In the genomic region with DNA sequence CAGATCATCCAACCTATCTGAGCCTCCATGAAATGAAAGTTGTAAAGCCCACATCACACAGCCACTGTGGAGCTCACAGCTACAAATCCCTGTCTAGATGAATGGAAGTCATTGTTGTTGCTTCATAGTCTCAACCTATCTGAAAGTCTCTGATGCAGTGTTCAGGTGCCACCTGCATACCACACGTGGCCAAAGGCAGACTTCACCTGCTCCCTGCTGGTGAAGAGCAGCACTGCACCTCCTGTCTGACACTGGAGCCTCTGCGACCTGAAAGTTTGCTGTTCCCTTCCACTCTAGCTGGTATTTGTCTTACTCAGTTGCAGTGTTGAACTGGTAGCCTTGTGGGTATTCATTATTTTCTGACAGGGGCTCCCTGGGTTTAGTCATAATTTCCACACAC, we compare ENCODE assay signal across 7 cellular contexts. TPM values are rescaled to one million over a fixed set of nuclear protein-coding genes. Genes with fewer than 3 reads are reported as not detected.
DNase-seq lines count a peak whose midpoint lies in the region; ATAC-seq, FAIRE-seq and TF ChIP-seq lines count a peak whose summit lies in the region.

No MANE protein-coding gene starts in this region.

- H3K27me3 ChIP-seq in HCT116 (ENCODE audit: insufficient read depth, low read length) (peaks cover 20% of the 10 kb centered on the region; the same call in 1 of the 2 replicates), GM12878 (replicated peaks in 1 of 2; ENCODE audit: control insufficient read depth in 2 of 2, insufficient read depth in 2 of 2, low read length in 1 of 2) (no peaks in the 10 kb centered on the region)

- TF ChIP-seq EP300 in GM12878 (IDR thresholded peaks at IDR 0.05; ENCODE audit: borderline replicate concordance in 1 of 2, control insufficient read depth in 1 of 2, low read depth in 2 of 2, low read length in 2 of 2), result no peak

- ATAC-seq in HCT116 (peak; percentile 100), GM12878 (peak; percentile 99)

- intact Hi-C loops in HCT116 (cut with micrococcal nuclease) (loop anchor here (2.0 to 5.0 kb wide), 3 partner anchors 41 to 623 kb away; no protein-coding TSS in a partner anchor), GM12878 (cut with micrococcal nuclease; ENCODE audit: unreplicated experiment) (loop anchor here (1.0 to 5.0 kb wide), 3 partner anchors 40 to 626 kb away; no protein-coding TSS in a partner anchor)

- no peaks in the 10 kb centered on the region for H3K36me3 Mint-ChIP-seq in nephron progenitor cell (ENCODE audit: low read depth)

- no peaks in the 10 kb centered on the region for H3K79me2 ChIP-seq in HCT116 (ENCODE audit: insufficient read depth, low read length)
- no peaks in the 10 kb centered on the region for H3K79me2 ChIP-seq in GM12878 (ENCODE audit: control insufficient read depth, insufficient read depth, low read length)

- 0% methylated on average over 2 of the region's 2 CpGs for WGBS in GM12878 (ENCODE audit: insufficient coverage, insufficient replicate concordance, low lambda C conversion rate, missing lambda C conversion rate)

- POLR2A ChIA-PET in HCT116 (lab: Charles Lee), result no interaction called here
- POLR2A ChIA-PET in GM12878 (lab: Charles Lee), result no interaction called here

- H3K27ac ChIP-seq in HCT116 (ENCODE audit: low read depth, low read length), result no peak overlapping the region
- no peak overlapping the region for H3K27ac ChIP-seq in GM12878 (ENCODE audit: control insufficient read depth, insufficient read depth)

- no peak overlapping the region for H3K4me3 ChIP-seq in GM12875 (ENCODE audit: low read depth, low read length)
- no peak overlapping the region for H3K4me3 ChIP-seq in HCT116 (replicated peaks in 1 of 2; ENCODE audit: low read depth in 1 of 2, low read length in 2 of 2)
- H3K4me3 ChIP-seq in GM12878, result no peak overlapping the region

- no peak overlapping the region for H3K4me3 Mint-ChIP-seq in nephron progenitor cell

- no peaks in the 10 kb centered on the region for H3K36me3 ChIP-seq in HCT116 (ENCODE audit: control insufficient read depth in 1 of 2, insufficient read depth in 2 of 2, low read length in 2 of 2)
- no peaks in the 10 kb centered on the region for H3K36me3 ChIP-seq in GM12878 (ENCODE audit: control insufficient read depth in 2 of 2, insufficient read depth in 2 of 2, low read length in 1 of 2)

- H3K4me2 ChIP-seq in HCT116 (ENCODE audit: low read length), result no peak overlapping the region
- H3K4me2 ChIP-seq in GM12878 (ENCODE audit: control insufficient read depth, insufficient read depth), result no peak overlapping the region

- in situ Hi-C loops in GM12878 (cut with MboI), result no loop called here

- TF ChIP-seq RAD21 in HCT116 (IDR thresholded peaks at IDR 0.05; ENCODE audit: low read depth) (peak; percentile 71), GM12878 (IDR thresholded peaks at IDR 0.05; ENCODE audit: insufficient read depth, low read depth, low read length) (peak; percentile 70)

- SMC1A ChIA-PET in GM12878 (lab: Charles Lee; ENCODE audit: uncharacterized antibody, unreplicated experiment), result interaction anchor here (0.7 to 3.1 kb wide), 17 partner anchors 10 to 407 kb away, joined by 3 to 23 read pairs (median 4); no protein-coding TSS in a partner anchor

- H3K9me3 ChIP-seq in HCT116 (ENCODE audit: control insufficient read depth in 1 of 2, insufficient read depth in 1 of 2, low read depth in 1 of 2, low read length in 2 of 2), result no peaks in the 10 kb centered on the region
- no peaks in the 10 kb centered on the region for H3K9me3 ChIP-seq in GM12878 (replicated peaks; ENCODE audit: control insufficient read depth, insufficient read depth, low read length)

- peaks cover 15% of the 10 kb centered on the region for H3K9me3 Mint-ChIP-seq in nephron progenitor cell

- H3K9ac ChIP-seq in HCT116 (ENCODE audit: low read length) (no peak overlapping the region), GM12878 (ENCODE audit: control insufficient read depth, insufficient read depth, low read length) (no peak overlapping the region)

- H4K20me1 ChIP-seq in HCT116 (ENCODE audit: insufficient read depth), result no peaks in the 10 kb centered on the region
- no peaks in the 10 kb centered on the region for H4K20me1 ChIP-seq in GM12878 (ENCODE audit: control insufficient read depth, insufficient read depth)

- peaks cover 19% of the 10 kb centered on the region for H3K27me3 Mint-ChIP-seq in nephron progenitor cell (ENCODE audit: low read depth, poor library complexity)

- peak; percentile 92 for FAIRE-seq in GM12878 (lab: Jason Lieb, UNC)

- no peaks in the 10 kb centered on the region for H3K4me1 Mint-ChIP-seq in nephron progenitor cell

- no peak overlapping the region for H3K27ac Mint-ChIP-seq in nephron progenitor cell

- DNase-seq in HCT116 (ENCODE audit: low read depth, low spot score), result peak; percentile 66
- peak; percentile 19 for DNase-seq in NOMO-1 treated with dmso at 0.1 percent for 144 hours (lab: John Stamatoyannopoulos, UW; ENCODE audit: unreplicated experiment)
- no peak for DNase-seq in GM12878 (ENCODE audit: low read depth, low spot score)
- peak; percentile 50 for DNase-seq in nephron progenitor cell
- DNase-seq in foreskin melanocyte, result no peak
- no peak for DNase-seq in NCI-H2081 treated with DMSO at 0.1 percent for 48 hours (lab: John Stamatoyannopoulos, UW)

- TF ChIP-seq CTCF in GM12875 (IDR thresholded peaks at IDR 0.05; ENCODE audit: borderline replicate concordance, insufficient read depth, low read depth, low read length) (peak; percentile 94), HCT116 (IDR thresholded peaks at IDR 0.05 in 2 of 3, conservative IDR thresholded peaks at IDR 0.05 in 1 of 3; ENCODE audit: borderline replicate concordance in 1 of 3, insufficient read depth in 1 of 3, low read depth in 2 of 3, low read length in 2 of 3) (peak; percentile 58 to 93 (median 89); a peak in 5 of 6 replicates), GM12878 (IDR thresholded peaks at IDR 0.05 in 2 of 3, conservative IDR thresholded peaks at IDR 0.05 in 1 of 3; ENCODE audit: control insufficient read depth in 2 of 3, extremely low read depth in 1 of 3, insufficient read depth in 1 of 3, low read depth in 3 of 3, low read length in 3 of 3) (peak; percentile 87 to 91 (median 90)), nephron progenitor cell (IDR thresholded peaks at IDR 0.05) (peak; percentile 48)

- RAD21 ChIA-PET in HCT116 (lab: Charles Lee; ENCODE audit: low non-redundant PET in 1 of 2, low total read pairs in 2 of 2, uncharacterized antibody in 2 of 2, unreplicated experiment in 2 of 2) (no interaction called here), GM12878 (lab: Charles Lee; ENCODE audit: unreplicated experiment) (interaction anchor here (0.6 to 1.4 kb wide), 7 partner anchors 14 to 627 kb away, joined by 3 to 5 read pairs (median 4); no protein-coding TSS in a partner anchor)

- TF ChIP-seq POLR2A in HCT116 (IDR thresholded peaks at IDR 0.05; ENCODE audit: borderline replicate concordance, extremely low read depth, insufficient read depth, insufficient read length) (no peak), GM12878 (IDR thresholded peaks at IDR 0.05; ENCODE audit: low read depth, low read length) (no peak)

- H2AFZ ChIP-seq in HCT116 (ENCODE audit: low read depth, low read length, poor library complexity, severe bottlenecking), result no peak overlapping the region
- H2AFZ ChIP-seq in GM12878 (ENCODE audit: control insufficient read depth, low read depth, low read length), result no peak overlapping the region

- CTCF ChIA-PET in HCT116 (lab: Charles Lee), result interaction anchor here (1.0 to 1.2 kb wide), 3 partner anchors 10 to 408 kb away, joined by 3 to 5 read pairs (median 3); no protein-coding TSS in a partner anchor
- CTCF ChIA-PET in GM12878 (lab: Yijun Ruan, JAX), result interaction anchor here (0.6 to 6.2 kb wide), 22 partner anchors 10 to 1144 kb away, joined by 3 to 69 read pairs (median 5); a partner anchor contains a TSS

- H3K4me1 ChIP-seq in HCT116 (ENCODE audit: control insufficient read depth in 1 of 2, insufficient read depth in 2 of 2, low read length in 2 of 2) (no peaks in the 10 kb centered on the region), GM12878 (ENCODE audit: control insufficient read depth, insufficient read depth, low read length) (peaks cover under 1% of the 10 kb centered on the region; the same call in 1 of the 2 replicates)

- no TSS peak for BruUV-seq in HCT116 (replicated peaks; lab: Mats Ljungman, UMichigan)
- BruUV-seq in GM12878 (replicated peaks; lab: Mats Ljungman, UMichigan), result no TSS peak

- H3K9me2 ChIP-seq in HCT116 (ENCODE audit: insufficient read depth), result no peaks in the 10 kb centered on the region

RNA-seq across cellular contexts. Expression of a gene that starts 18.4 kb away (rescaled TPM):
- total RNA-seq in HCT116 (2021; ENCODE audit: unreplicated experiment), result not detected
- not detected in 2 replicates for polyA plus RNA-seq in HCT116 (2012)
- total RNA-seq in GM12878 (2013; cell fraction: nucleolus; rRNA removed), result not detected in 2 replicates
- total RNA-seq in GM12878 (2014; rRNA removed), result 0.06 TPM in 1 of 2 replicates, not detected in the other
- not detected in 2 replicates for total RNA-seq in GM12878 (2014; rRNA removed; fragmentation: Illumina TruSeq; extraction: Trizol)
- total RNA-seq in GM12878 (2021), result not detected in 2 replicates
- not detected for polyA plus RNA-seq in GM12878 (2011; ENCODE audit: low read depth)
- not detected in 2 replicates for polyA plus RNA-seq in GM12878 (2011; rRNA removed)
- 0.07 TPM in 1 of 2 replicates, not detected in the other for polyA plus RNA-seq in GM12878 (2011; cell fraction: cytosol; rRNA removed)
- polyA plus RNA-seq in GM12878 (2011; cell fraction: nucleus; rRNA removed), result 0.25 and 0.39 TPM in 2 replicates
- polyA plus RNA-seq in GM12878 (2012), result not detected in 2 replicates
- not detected in 2 replicates for polyA plus RNA-seq in GM12878 (2014; fragmentation: Illumina TruSeq; extraction: Trizol)
- polyA plus RNA-seq in GM12878 (2014; fragmentation: Nextera tagmentation; extraction: Ambion mirVana), result not detected
- polyA plus RNA-seq in GM12878 (2014; rRNA removed), result 0.37 TPM in 1 of 2 replicates, not detected in the other
- not detected for polyA plus RNA-seq in GM12878 (2016; fragmentation: Nextera tagmentation; extraction: Ambion mirVana)
- polyA minus RNA-seq in GM12878 (2011; rRNA and poly(A)+ RNA removed), result 0.26 TPM in 1 of 2 replicates, not detected in the other
- polyA minus RNA-seq in GM12878 (2011; cell fraction: cytosol; rRNA and poly(A)+ RNA removed), result not detected in 2 replicates
- polyA minus RNA-seq in GM12878 (2011; cell fraction: nucleus; rRNA and poly(A)+ RNA removed), result 0.57 TPM in 1 of 2 replicates, not detected in the other

RNA-seq across cellular contexts. Expression of a gene that starts 34.9 kb away (rescaled TPM):
- total RNA-seq in HCT116 (2021; ENCODE audit: unreplicated experiment) (not detected), GM12878 (2014; rRNA removed) (not detected in 2 replicates), GM12878 (2014; rRNA removed; fragmentation: Illumina TruSeq; extraction: Trizol) (not detected in 2 replicates), GM12878 (2021) (0.29 TPM in 1 of 2 replicates, not detected in the other)
- polyA plus RNA-seq in HCT116 (2012), result not detected in 2 replicates
- total RNA-seq in GM12878 (2013; cell fraction: nucleolus; rRNA removed), result 3.9 and 5.7 TPM in 2 replicates
- not detected for polyA plus RNA-seq in GM12878 (2011; ENCODE audit: low read depth)
- polyA plus RNA-seq in GM12878 (2011; rRNA removed) (0.19 and 0.49 TPM in 2 replicates), GM12878 (2014; fragmentation: Illumina TruSeq; extraction: Trizol) (0.18 TPM in 1 of 2 replicates, not detected in the other), GM12878 (2014; fragmentation: Nextera tagmentation; extraction: Ambion mirVana) (not detected), GM12878 (2014; rRNA removed) (0.22 TPM in 1 of 2 replicates, not detected in the other), GM12878 (2016; fragmentation: Nextera tagmentation; extraction: Ambion mirVana) (under 1 TPM in 1 of 2 experiments, not detected in 1; 0.10 TPM)
- 0.42 and 0.53 TPM in 2 replicates for polyA plus RNA-seq in GM12878 (2011; cell fraction: cytosol; rRNA removed)
- polyA plus RNA-seq in GM12878 (2011; cell fraction: nucleus; rRNA removed), result 1.6 TPM in 2 replicates
- polyA plus RNA-seq in GM12878 (2012), result 0.27 and 0.28 TPM in 2 replicates
- polyA minus RNA-seq in GM12878 (2011; rRNA and poly(A)+ RNA removed), result 1.2 and 1.3 TPM in 2 replicates
- polyA minus RNA-seq in GM12878 (2011; cell fraction: cytosol; rRNA and poly(A)+ RNA removed), result not detected in 2 replicates
- polyA minus RNA-seq in GM12878 (2011; cell fraction: nucleus; rRNA and poly(A)+ RNA removed), result 1.5 and 1.7 TPM in 2 replicates

Comparison
In these comparisons a context has a peak if more than half of its experiments do, and no peak if none do; other contexts are left out.
1. DNase-seq: peak in HCT116 (single experiment), NOMO-1 treated with dmso at 0.1 percent for 144 hours (single experiment) and nephron progenitor cell (single experiment); none in GM12878 (single experiment), foreskin melanocyte (single experiment) and NCI-H2081 treated with DMSO at 0.1 percent for 48 hours (single experiment).
2. Peak in every context shown above with its lines, with median percentiles within 50 percentile points of each other: CTCF ChIP-seq.